In the genomic region with DNA sequence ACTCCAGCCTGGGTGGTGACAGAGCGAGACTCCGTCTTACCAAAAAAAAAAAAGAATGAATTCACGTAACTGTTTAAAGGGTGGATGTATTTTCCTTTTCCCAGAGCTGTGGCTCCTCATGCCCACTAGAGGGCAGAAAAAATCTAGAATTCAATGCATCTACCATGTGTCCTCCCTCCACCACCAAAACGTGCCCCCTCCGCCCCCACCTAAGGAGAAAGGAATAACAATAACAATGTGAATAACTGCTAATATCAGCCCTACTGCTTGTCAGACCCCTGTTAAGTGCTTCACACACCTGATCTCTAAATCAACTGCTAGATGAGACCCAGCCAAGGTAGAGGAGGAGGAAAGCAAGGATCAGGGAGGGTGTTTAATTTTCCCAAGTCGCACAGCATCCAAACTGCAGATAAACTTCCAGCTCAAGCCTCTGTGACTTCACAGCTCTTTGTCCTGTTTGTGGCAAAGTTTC, we compare ENCODE assay signal across 9 cellular contexts. TPM values are rescaled to one million over a fixed set of nuclear protein-coding genes. Genes with fewer than 3 reads are reported as not detected.
DNase-seq lines count a peak whose midpoint lies in the region; ATAC-seq and TF ChIP-seq lines count a peak whose summit lies in the region.
"Had no signal": no experiment of that assay in that cellular context is flagged by ENCODE, and none has a peak within 500 bp of the region (broad histone marks: within the 10 kb centered on the region; RNA-seq: fewer than 3 reads in every experiment).

No MANE protein-coding gene starts in this region.

- no peak overlapping the region for H3K27ac Mint-ChIP-seq in activated naive CD4-positive, alpha-beta T cell treated with anti-CD3 and anti-CD28 coated beads, Interleukin-2, amount 10 ng/mL, durations not matched to agents 7 days and 5 days

- H3K27ac ChIP-seq in cardiac muscle cell = no peak overlapping the region
- H3K27ac ChIP-seq in right atrium auricular region = no peak overlapping the region
- no peak overlapping the region for H3K27ac ChIP-seq in suprapubic skin

- H3K27me3 ChIP-seq in cardiac muscle cell = no peaks in the 10 kb centered on the region
- H3K27me3 ChIP-seq in right atrium auricular region = no peaks in the 10 kb centered on the region
- no peaks in the 10 kb centered on the region for H3K27me3 ChIP-seq in suprapubic skin

- no peaks in the 10 kb centered on the region for H3K36me3 Mint-ChIP-seq in activated naive CD4-positive, alpha-beta T cell treated with anti-CD3 and anti-CD28 coated beads, Interleukin-2, amount 10 ng/mL, durations not matched to agents 7 days and 5 days

- peaks cover 5% of the 10 kb centered on the region for H3K9me3 Mint-ChIP-seq in activated naive CD4-positive, alpha-beta T cell treated with anti-CD3 and anti-CD28 coated beads, Interleukin-2, amount 10 ng/mL, durations not matched to agents 7 days and 5 days
- H3K9me3 Mint-ChIP-seq: central memory CD8-positive, alpha-beta T cell had no signal

- peaks cover 42% of the 10 kb centered on the region for H3K27me3 Mint-ChIP-seq in activated naive CD4-positive, alpha-beta T cell treated with anti-CD3 and anti-CD28 coated beads, Interleukin-2, amount 10 ng/mL, durations not matched to agents 7 days and 5 days

- H3K4me3 ChIP-seq in cardiac muscle cell (no peak overlapping the region), right atrium auricular region (no peak overlapping the region), suprapubic skin (no peak overlapping the region)

- H3K4me1 ChIP-seq in cardiac muscle cell (ENCODE audit: low read depth) (no peaks in the 10 kb centered on the region), right atrium auricular region (no peaks in the 10 kb centered on the region), suprapubic skin (peaks cover 18% of the 10 kb centered on the region)

- TF ChIP-seq POLR2A in suprapubic skin (IDR thresholded peaks at IDR 0.05) = no peak

- intact Hi-C loops in cardiac septum (cut with DNase I) = loop anchor here (2.0 kb wide), 1 partner anchor 237 kb away; no protein-coding TSS in a partner anchor

- ATAC-seq in HG02981 (IDR thresholded peaks at IDR 0.05; ENCODE audit: unreplicated experiment) = no peak
- ATAC-seq in HG03175 (IDR thresholded peaks at IDR 0.05; ENCODE audit: unreplicated experiment) = no peak

- WGBS in suprapubic skin = 23% methylated on average over 6 of the region's 6 CpGs

- no peaks in the 10 kb centered on the region for H3K9me3 ChIP-seq in cardiac muscle cell (ENCODE audit: low read depth)
- H3K9me3 ChIP-seq in right atrium auricular region = peaks cover 0 to 10% of the 10 kb centered on the region in 2 donors
- no peaks in the 10 kb centered on the region for H3K9me3 ChIP-seq in suprapubic skin

- TF ChIP-seq EP300 in suprapubic skin (IDR thresholded peaks at IDR 0.05) = no peak

- peak; percentile 73 for TF ChIP-seq CTCF in cardiac muscle cell (IDR thresholded peaks at IDR 0.05; ENCODE audit: low read depth, low read length)
- TF ChIP-seq CTCF in right atrium auricular region (IDR thresholded peaks at IDR 0.05) = peak; percentile 47 to 73
- peak; percentile 27 to 67 for TF ChIP-seq CTCF in suprapubic skin (IDR thresholded peaks at IDR 0.05)

- H3K4me3 Mint-ChIP-seq in activated naive CD4-positive, alpha-beta T cell treated with anti-CD3 and anti-CD28 coated beads, Interleukin-2, amount 10 ng/mL, durations not matched to agents 7 days and 5 days = no peak overlapping the region
- H3K4me3 Mint-ChIP-seq: central memory CD8-positive, alpha-beta T cell had no signal

- DNase-seq in cardiac muscle cell (ENCODE audit: low read depth in 1 of 2, low spot score in 1 of 2) (peak; percentile 34 to 60), cardiac septum (ENCODE audit: low spot score) (no peak), NAMALWA (ENCODE audit: low spot score) (peak; percentile 74), right atrium auricular region (ENCODE audit: low spot score) (no peak), suprapubic skin (ENCODE audit: low spot score in 2 of 2) (no peak)
- DNase-seq in activated naive CD4-positive, alpha-beta T cell treated with anti-CD3 and anti-CD28 coated beads, Interleukin-2, amount 10 ng/mL, durations not matched to agents 7 days and 5 days = peak; percentile 53

- no peaks in the 10 kb centered on the region for H3K36me3 ChIP-seq in cardiac muscle cell
- H3K36me3 ChIP-seq in right atrium auricular region = no peaks in the 10 kb centered on the region
- H3K36me3 ChIP-seq in suprapubic skin = no peaks in the 10 kb centered on the region

- peaks cover 45% of the 10 kb centered on the region for H3K4me1 Mint-ChIP-seq in activated naive CD4-positive, alpha-beta T cell treated with anti-CD3 and anti-CD28 coated beads, Interleukin-2, amount 10 ng/mL, durations not matched to agents 7 days and 5 days

- CTCF ChIA-PET in activated naive CD4-positive, alpha-beta T cell treated with anti-CD3 and anti-CD28 coated beads, Interleukin-2, amount 10 ng/mL, durations not matched to agents 7 days and 5 days (lab: Charles Lee) = interaction anchor here (0.6 to 5.0 kb wide), 11 partner anchors 8 to 443 kb away, joined by 3 to 66 read pairs (median 6); a partner anchor contains a TSS

RNA-seq across cellular contexts. Expression of a gene that starts 20.2 kb away (rescaled TPM):
- total RNA-seq in cardiac muscle cell (8.8 and 13.5 TPM in 2 replicates), cardiac septum (0.75 TPM), right atrium auricular region (1 to 10 TPM; 1.0 to 1.7 TPM), suprapubic skin (1 to 10 TPM; 1.8 to 3.2 (median 2.8) TPM)
- 4.1 and 8.8 TPM in 2 replicates for polyA plus RNA-seq in cardiac muscle cell

RNA-seq across cellular contexts. Expression of a gene that starts 44.6 kb away (rescaled TPM):
- 67.8 and 71.7 TPM in 2 replicates for total RNA-seq in cardiac muscle cell
- polyA plus RNA-seq in cardiac muscle cell = 38.3 and 46.4 TPM in 2 replicates
- total RNA-seq in cardiac septum = 11.1 TPM
- total RNA-seq in right atrium auricular region = 10 to 100 TPM in 1 of 2 donors, 1 to 10 TPM in 1; 9.9 to 16.6 TPM
- 1 to 10 TPM in 3 of 4 donors, under 1 TPM in 1; 0.72 to 3.9 (median 1.4) TPM for total RNA-seq in suprapubic skin

Comparison
In these comparisons a context has a peak if more than half of its experiments do, and no peak if none do; other contexts are left out.
1. DNase-seq: peak in cardiac muscle cell (2 of 2), NAMALWA (single experiment) and activated naive CD4-positive, alpha-beta T cell treated with anti-CD3 and anti-CD28 coated beads, Interleukin-2, amount 10 ng/mL, durations not matched to agents 7 days and 5 days (single experiment); none in cardiac septum (single experiment), right atrium auricular region (single experiment) and suprapubic skin (0 of 2).
2. Peak in every context shown above with its lines, with median percentiles within 50 percentile points of each other: CTCF ChIP-seq.